Comparison of ENCODE assay signal across 20 cellular contexts in genomic region chr2:105953942-105954341, GRCh38.
A peak's percentile ranks its signal among the peaks of the same experiment; 100 is the strongest.
DNase-seq lines count a peak whose midpoint lies in the region; ATAC-seq, FAIRE-seq and TF ChIP-seq lines count a peak whose summit lies in the region.
"Had no signal": no experiment of that assay in that cellular context is flagged by ENCODE, and none has a peak within 500 bp of the region (broad histone marks: within the 10 kb centered on the region; RNA-seq: fewer than 3 reads in every experiment).

No MANE protein-coding gene starts in this region.

- H3K4me2 ChIP-seq in Loucy (ENCODE audit: low read depth, low read length, poor library complexity, severe bottlenecking) (no peak overlapping the region), neural progenitor cell (peak overlapping the region; percentile 55)
- H3K4me2 ChIP-seq: A549, BLaER1 had no signal

- H3F3A ChIP-seq in Loucy (ENCODE audit: low read depth): peaks cover 6% of the 10 kb centered on the region; the same call in 1 of the 2 replicates
- H3F3A ChIP-seq in neural progenitor cell (ENCODE audit: low read depth): peaks cover 28% of the 10 kb centered on the region

- TF ChIP-seq CTCF in Loucy (conservative IDR thresholded peaks at IDR 0.05; ENCODE audit: low read length) (no peak), bronchial epithelial cell (IDR thresholded peaks at IDR 0.05; ENCODE audit: insufficient read depth, low read length, severe bottlenecking) (no peak), neural progenitor cell (IDR thresholded peaks at IDR 0.05) (no peak)

- no peak overlapping the region for H3K4me3 ChIP-seq in Loucy (ENCODE audit: low read length, poor library complexity, severe bottlenecking)
- no peak overlapping the region for H3K4me3 ChIP-seq in bronchial epithelial cell (ENCODE audit: low read depth, low read length)
- H3K4me3 ChIP-seq in neural progenitor cell: no peak overlapping the region
- H3K4me3 ChIP-seq: A549, BLaER1, GM23248, HAP-1 had no signal

- H3K27me3 Mint-ChIP-seq in activated naive CD4-positive, alpha-beta T cell treated with anti-CD3 and anti-CD28 coated beads, Interleukin-2, amount 50 U/mL, for 24 hours: no peaks in the 10 kb centered on the region
- H3K27me3 Mint-ChIP-seq in activated naive CD4-positive, alpha-beta T cell treated with anti-CD3 and anti-CD28 coated beads for 36 hours (ENCODE audit: low read depth): no peaks in the 10 kb centered on the region
- peaks cover 14% of the 10 kb centered on the region for H3K27me3 Mint-ChIP-seq in neural progenitor cell (ENCODE audit: insufficient read depth, low read depth)
- peaks cover 0 to 5% of the 10 kb centered on the region in 2 donors for H3K27me3 Mint-ChIP-seq in natural killer cell treated with Interleukin-12 subunit alpha and Interleukin-12 subunit beta and Interleukin-15 and Interleukin-18, amount 100 ng/mL, for 72 hours

- no peak for ATAC-seq in natural killer cell treated with Interleukin-12 subunit alpha and Interleukin-12 subunit beta and Interleukin-15 and Interleukin-18, amount 100 ng/mL, for 72 hours
- ATAC-seq: A549 had no signal

- peak; percentile 18 for FAIRE-seq in bronchial epithelial cell (lab: Jason Lieb, UNC)
- FAIRE-seq: A549, D721Med, GM12892, GM18507 had no signal

- no peak overlapping the region for H3K27ac ChIP-seq in neural progenitor cell
- H3K27ac ChIP-seq: 22Rv1, A549, BLaER1, GM23248 had no signal

- DNase-seq in activated naive CD4-positive, alpha-beta T cell treated with anti-CD3 and anti-CD28 coated beads for 36 hours: no peak
- DNase-seq in bronchial epithelial cell (ENCODE audit: low read depth): no peak
- no peak for DNase-seq in neural progenitor cell (ENCODE audit: low spot score)
- DNase-seq in natural killer cell treated with Interleukin-12 subunit alpha and Interleukin-12 subunit beta and Interleukin-15 and Interleukin-18, amount 100 ng/mL, for 72 hours (ENCODE audit: low spot score): no peak
- no peak for DNase-seq in HUDEP-2 (lab: John Stamatoyannopoulos, UW; ENCODE audit: unreplicated experiment in 76 of 76)
- DNase-seq: AML-193, Caco-2, DMS153, DMS79, GDM1, GM23248 had no signal

- H3K36me3 ChIP-seq in Loucy (ENCODE audit: insufficient read depth, low read length) (no peaks in the 10 kb centered on the region), bronchial epithelial cell (ENCODE audit: control insufficient read depth, insufficient read depth, low read length) (no peaks in the 10 kb centered on the region), neural progenitor cell (no peaks in the 10 kb centered on the region)
- H3K36me3 ChIP-seq: BLaER1, HAP-1 had no signal

- H2AFZ ChIP-seq in Loucy (ENCODE audit: low read length) (peak overlapping the region; percentile 44; the same call in 1 of the 2 replicates), neural progenitor cell (replicated peaks) (no peak overlapping the region)
- H2AFZ ChIP-seq: GM23248 had no signal

- peaks cover 7% of the 10 kb centered on the region for H3K9me3 Mint-ChIP-seq in activated naive CD4-positive, alpha-beta T cell treated with anti-CD3 and anti-CD28 coated beads, Interleukin-2, amount 50 U/mL, for 24 hours
- H3K9me3 Mint-ChIP-seq in activated naive CD4-positive, alpha-beta T cell treated with anti-CD3 and anti-CD28 coated beads for 36 hours: peaks cover 6% of the 10 kb centered on the region
- H3K9me3 Mint-ChIP-seq in neural progenitor cell: peaks cover 10% of the 10 kb centered on the region
- H3K9me3 Mint-ChIP-seq in natural killer cell treated with Interleukin-12 subunit alpha and Interleukin-12 subunit beta and Interleukin-15 and Interleukin-18, amount 100 ng/mL, for 72 hours: no peaks in the 10 kb centered on the region

- H4K20me1 ChIP-seq in Loucy (ENCODE audit: insufficient read depth, low read length, poor library complexity, severe bottlenecking): no peaks in the 10 kb centered on the region
- H4K20me1 ChIP-seq in neural progenitor cell (ENCODE audit: low read depth): peaks cover 8% of the 10 kb centered on the region
- H4K20me1 ChIP-seq: BLaER1 had no signal

- H3K9ac ChIP-seq in Loucy (ENCODE audit: low read depth, low read length, poor library complexity, severe bottlenecking) (no peak overlapping the region), neural progenitor cell (no peak overlapping the region)
- H3K9ac ChIP-seq: BLaER1, GM23248 had no signal

- H3K4me1 ChIP-seq in Loucy (ENCODE audit: insufficient read depth, low read length, poor library complexity, severe bottlenecking) (peaks cover 55% of the 10 kb centered on the region), neural progenitor cell (peaks cover 51% of the 10 kb centered on the region)
- H3K4me1 ChIP-seq: A549, Caco-2 had no signal

- intact Hi-C loops in activated naive CD4-positive, alpha-beta T cell treated with anti-CD3 and anti-CD28 coated beads for 36 hours (cut with micrococcal nuclease): no loop called here

- no peaks in the 10 kb centered on the region for H3K36me3 Mint-ChIP-seq in activated naive CD4-positive, alpha-beta T cell treated with anti-CD3 and anti-CD28 coated beads, Interleukin-2, amount 50 U/mL, for 24 hours
- H3K36me3 Mint-ChIP-seq in activated naive CD4-positive, alpha-beta T cell treated with anti-CD3 and anti-CD28 coated beads for 36 hours (ENCODE audit: low read depth): no peaks in the 10 kb centered on the region
- peaks cover 3% of the 10 kb centered on the region for H3K36me3 Mint-ChIP-seq in neural progenitor cell
- H3K36me3 Mint-ChIP-seq in natural killer cell treated with Interleukin-12 subunit alpha and Interleukin-12 subunit beta and Interleukin-15 and Interleukin-18, amount 100 ng/mL, for 72 hours: no peaks in the 10 kb centered on the region

- H3K9me2 ChIP-seq in Loucy (replicated peaks; ENCODE audit: low read depth, low read length): no peaks in the 10 kb centered on the region

- H3K27me3 ChIP-seq in Loucy (ENCODE audit: insufficient read depth, low read length, poor library complexity, severe bottlenecking) (no peaks in the 10 kb centered on the region), bronchial epithelial cell (ENCODE audit: control insufficient read depth, insufficient read depth, low read length) (peaks cover 2% of the 10 kb centered on the region), neural progenitor cell (peaks cover 82% of the 10 kb centered on the region)
- H3K27me3 ChIP-seq: BLaER1 had no signal

- peaks cover 78% of the 10 kb centered on the region for H3K4me1 Mint-ChIP-seq in activated naive CD4-positive, alpha-beta T cell treated with anti-CD3 and anti-CD28 coated beads, Interleukin-2, amount 50 U/mL, for 24 hours
- peaks cover 54% of the 10 kb centered on the region for H3K4me1 Mint-ChIP-seq in activated naive CD4-positive, alpha-beta T cell treated with anti-CD3 and anti-CD28 coated beads for 36 hours (ENCODE audit: low read depth)
- H3K4me1 Mint-ChIP-seq in neural progenitor cell: peaks cover 62% of the 10 kb centered on the region
- peaks cover 7 to 9% of the 10 kb centered on the region in 2 donors for H3K4me1 Mint-ChIP-seq in natural killer cell treated with Interleukin-12 subunit alpha and Interleukin-12 subunit beta and Interleukin-15 and Interleukin-18, amount 100 ng/mL, for 72 hours (ENCODE audit: low read depth in 2 of 2)

- H3K9me3 ChIP-seq in Loucy (ENCODE audit: insufficient read depth, low read depth, low read length) (no peaks in the 10 kb centered on the region), neural progenitor cell (ENCODE audit: low read depth) (no peaks in the 10 kb centered on the region)
- H3K9me3 ChIP-seq: Caco-2, HAP-1 had no signal

- peak overlapping the region; percentile 62 for H3K27ac Mint-ChIP-seq in activated naive CD4-positive, alpha-beta T cell treated with anti-CD3 and anti-CD28 coated beads, Interleukin-2, amount 50 U/mL, for 24 hours
- H3K27ac Mint-ChIP-seq in activated naive CD4-positive, alpha-beta T cell treated with anti-CD3 and anti-CD28 coated beads for 36 hours: no peak overlapping the region
- H3K27ac Mint-ChIP-seq in neural progenitor cell: no peak overlapping the region
- H3K27ac Mint-ChIP-seq in natural killer cell treated with Interleukin-12 subunit alpha and Interleukin-12 subunit beta and Interleukin-15 and Interleukin-18, amount 100 ng/mL, for 72 hours: peak overlapping the region in 1 of 2 donors; percentile 39

- peak overlapping the region; percentile 33 for H3K4me3 Mint-ChIP-seq in activated naive CD4-positive, alpha-beta T cell treated with anti-CD3 and anti-CD28 coated beads, Interleukin-2, amount 50 U/mL, for 24 hours
- no peak overlapping the region for H3K4me3 Mint-ChIP-seq in activated naive CD4-positive, alpha-beta T cell treated with anti-CD3 and anti-CD28 coated beads for 36 hours
- no peak overlapping the region for H3K4me3 Mint-ChIP-seq in neural progenitor cell
- H3K4me3 Mint-ChIP-seq in natural killer cell treated with Interleukin-12 subunit alpha and Interleukin-12 subunit beta and Interleukin-15 and Interleukin-18, amount 100 ng/mL, for 72 hours: no peak overlapping the region

- CTCF ChIA-PET in activated naive CD4-positive, alpha-beta T cell treated with anti-CD3 and anti-CD28 coated beads for 36 hours (lab: Charles Lee): interaction anchor here (0.7 kb wide), 1 partner anchor 373 kb away, joined by 5 read pairs; no protein-coding TSS in a partner anchor

- H3K79me2 ChIP-seq in Loucy (ENCODE audit: insufficient read depth, low read length) (no peaks in the 10 kb centered on the region), neural progenitor cell (ENCODE audit: low read depth) (no peaks in the 10 kb centered on the region)
